ENCODE assay signal across 2 cellular contexts in genomic region chr1:146530943-146531342, GRCh38.
DNase-seq lines count a peak whose midpoint lies in the region; ATAC-seq and TF ChIP-seq lines count a peak whose summit lies in the region.
"Not testable (repeated sequence)": the region's sequence is repeated elsewhere in the genome, so short reads cannot be mapped to it uniquely, and the experiment has no call there.

No MANE protein-coding gene starts in this region.

- not testable (repeated sequence) for H3K4me3 ChIP-seq in GM23338

- H3K9me2 ChIP-seq in GM23338 (ENCODE audit: insufficient read depth): not testable (repeated sequence)

- not testable (repeated sequence) for H3K27me3 Mint-ChIP-seq in GM23338 (ENCODE audit: insufficient read depth, low read depth, poor library complexity); WTC11 (ENCODE audit: low read depth)

- H3K4me2 ChIP-seq in GM23338: not testable (repeated sequence)

- H3K36me3 ChIP-seq in GM23338 (ENCODE audit: insufficient read depth): not testable (repeated sequence)

- H2AFZ ChIP-seq in GM23338: not testable (repeated sequence)

- POLR2A ChIA-PET in WTC11 (lab: Charles Lee): not testable (repeated sequence)

- H3K4me1 Mint-ChIP-seq in GM23338, WTC11: not testable (repeated sequence)

- H3K4me3 Mint-ChIP-seq in GM23338, WTC11: not testable (repeated sequence)

- ATAC-seq in GM23338 (peak; percentile 97), WTC11 (peak; percentile 91)

- H4K20me1 ChIP-seq in GM23338 (replicated peaks; ENCODE audit: insufficient read depth): not testable (repeated sequence)

- not testable (repeated sequence) for DNase-seq in GM23338 (ENCODE audit: low spot score); WTC11 (ENCODE audit: low spot score)

- H3K4me1 ChIP-seq in GM23338 (ENCODE audit: insufficient read depth): not testable (repeated sequence)

- TF ChIP-seq CTCF in GM23338 (conservative IDR thresholded peaks at IDR 0.05; ENCODE audit: low read depth in 2 of 2); WTC11 (IDR thresholded peaks at IDR 0.05): not testable (repeated sequence)

- H3K27ac Mint-ChIP-seq in GM23338, WTC11: not testable (repeated sequence)

- not testable (repeated sequence) for H3K27me3 ChIP-seq in GM23338 (ENCODE audit: insufficient read depth)

- CTCF ChIA-PET in WTC11 (lab: Charles Lee): not testable (repeated sequence)

- not testable (repeated sequence) for H3K27ac ChIP-seq in GM23338 (ENCODE audit: low read depth)

- not testable (repeated sequence) for H3K79me2 ChIP-seq in GM23338 (replicated peaks; ENCODE audit: insufficient read depth)

- H3F3A ChIP-seq in GM23338 (replicated peaks; ENCODE audit: low read depth): not testable (repeated sequence)

- H3K36me3 Mint-ChIP-seq in GM23338 (ENCODE audit: low read depth); WTC11: not testable (repeated sequence)

- not testable (repeated sequence) for H3K9me3 Mint-ChIP-seq in GM23338, WTC11
